Comparison of ENCODE assay signal across 8 cellular contexts in the genomic region with DNA sequence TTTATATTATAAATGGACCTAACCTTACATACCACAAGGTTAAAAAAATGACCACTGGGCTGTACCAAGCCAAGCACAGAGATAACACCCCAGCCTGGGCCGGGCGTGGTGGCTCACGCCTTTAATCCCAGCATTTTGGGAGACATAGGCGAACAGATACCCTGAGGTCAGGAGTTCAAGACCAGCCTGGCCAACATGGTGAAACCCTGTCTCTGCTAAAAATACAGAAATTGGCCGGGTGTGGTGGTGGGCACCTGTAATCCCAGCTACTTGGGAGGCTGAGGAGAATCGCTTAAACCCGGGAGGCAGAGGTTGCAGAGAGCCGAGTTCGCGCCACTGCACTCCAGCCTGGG. TPM values are rescaled to one million over a fixed set of nuclear protein-coding genes. Genes with fewer than 3 reads are reported as not detected.
DNase-seq lines count a peak whose midpoint lies in the region; ATAC-seq, FAIRE-seq and TF ChIP-seq lines count a peak whose summit lies in the region.
"Not testable (repeated sequence)": the region's sequence is repeated elsewhere in the genome, so short reads cannot be mapped to it uniquely, and the experiment has no call there.

No MANE protein-coding gene starts in this region.

- peaks cover 10% of the 10 kb centered on the region for H3K9me3 Mint-ChIP-seq in CD8-positive, alpha-beta T cell
- peaks cover 49% of the 10 kb centered on the region for H3K9me3 Mint-ChIP-seq in activated CD8-positive, alpha-beta T cell treated with anti-CD3 and anti-CD28 coated beads, Interleukin-2, amount 10 ng/mL, durations not matched to agents 7 days and 5 days (ENCODE audit: insufficient read depth)
- H3K9me3 Mint-ChIP-seq in type B pancreatic cell: not testable (repeated sequence)

- POLR2A ChIA-PET in CD8-positive, alpha-beta T cell (lab: Charles Lee): interaction anchor here (1.0 to 2.2 kb wide), 4 partner anchors 9 to 350 kb away, joined by 3 to 16 read pairs (median 7); no protein-coding TSS in a partner anchor
- POLR2A ChIA-PET in activated CD8-positive, alpha-beta T cell treated with anti-CD3 and anti-CD28 coated beads, Interleukin-2, amount 10 ng/mL, durations not matched to agents 7 days and 5 days (lab: Charles Lee): interaction anchor here (0.6 to 2.7 kb wide), 7 partner anchors 9 to 375 kb away, joined by 3 to 15 read pairs (median 5); a partner anchor contains a TSS

- H3K4me1 Mint-ChIP-seq in CD8-positive, alpha-beta T cell (ENCODE audit: low read depth): peaks cover 44% of the 10 kb centered on the region
- H3K4me1 Mint-ChIP-seq in activated CD8-positive, alpha-beta T cell treated with anti-CD3 and anti-CD28 coated beads, Interleukin-2, amount 10 ng/mL, durations not matched to agents 7 days and 5 days (ENCODE audit: low read depth): peaks cover 38% of the 10 kb centered on the region
- H3K4me1 Mint-ChIP-seq in type B pancreatic cell (ENCODE audit: unreplicated experiment): not testable (repeated sequence)

- not testable (repeated sequence) for H3K9me3 ChIP-seq in CD8-positive, alpha-beta T cell (ENCODE audit: low read length); MG63
- H3K9me3 ChIP-seq in mesodermal cell (ENCODE audit: control insufficient read depth, low read length): peaks cover 30% of the 10 kb centered on the region

- intact Hi-C loops in CD8-positive, alpha-beta T cell (cut with DNase I, micrococcal nuclease): loop anchor here (1.0 to 5.0 kb wide), 6 partner anchors 10 to 658 kb away; a partner anchor contains a TSS

- DNase-seq in CD8-positive, alpha-beta T cell; MG63; activated CD8-positive, alpha-beta T cell treated with anti-CD3 and anti-CD28 coated beads, Interleukin-2, amount 10 ng/mL, durations not matched to agents 7 days and 5 days; bronchial epithelial cell (ENCODE audit: low read depth); foreskin fibroblast; type B pancreatic cell (ENCODE audit: extremely low spot score, unreplicated experiment): not testable (repeated sequence)

- peaks cover 49% of the 10 kb centered on the region for H3K36me3 Mint-ChIP-seq in CD8-positive, alpha-beta T cell
- H3K36me3 Mint-ChIP-seq in activated CD8-positive, alpha-beta T cell treated with anti-CD3 and anti-CD28 coated beads, Interleukin-2, amount 10 ng/mL, durations not matched to agents 7 days and 5 days (ENCODE audit: low read depth): peaks cover 72% of the 10 kb centered on the region
- H3K36me3 Mint-ChIP-seq in type B pancreatic cell: peaks cover 16% of the 10 kb centered on the region

- H3K27ac Mint-ChIP-seq in CD8-positive, alpha-beta T cell: peak overlapping the region; percentile 99
- H3K27ac Mint-ChIP-seq in activated CD8-positive, alpha-beta T cell treated with anti-CD3 and anti-CD28 coated beads, Interleukin-2, amount 10 ng/mL, durations not matched to agents 7 days and 5 days: peak overlapping the region; percentile 97
- H3K27ac Mint-ChIP-seq in type B pancreatic cell: peak overlapping the region; percentile 100

- peak overlapping the region; percentile 96 for H3K4me3 ChIP-seq in CD8-positive, alpha-beta T cell (ENCODE audit: low read depth, low read length)
- H3K4me3 ChIP-seq in MG63 (peak overlapping the region; percentile 77), bronchial epithelial cell (ENCODE audit: low read depth, low read length) (peak overlapping the region; percentile 66), foreskin fibroblast (ENCODE audit: low read depth in 1 of 2, low read length in 2 of 2) (peak overlapping the region; percentile 64 to 94), mesodermal cell (ENCODE audit: extremely low read depth, insufficient read depth, low read length, poor library complexity, severe bottlenecking) (peak overlapping the region; percentile 77), rectal smooth muscle tissue (ENCODE audit: low read length) (peak overlapping the region; percentile 98)

- peaks cover 29% of the 10 kb centered on the region for H3K4me1 ChIP-seq in CD8-positive, alpha-beta T cell (ENCODE audit: insufficient read depth, low read length)
- not testable (repeated sequence) for H3K4me1 ChIP-seq in mesodermal cell (ENCODE audit: control insufficient read depth, insufficient read depth, low read length, poor library complexity, severe bottlenecking); rectal smooth muscle tissue (ENCODE audit: control insufficient read depth, insufficient read depth, low read length)

- FAIRE-seq in bronchial epithelial cell (lab: Jason Lieb, UNC): not testable (repeated sequence)

- H3K27me3 Mint-ChIP-seq in CD8-positive, alpha-beta T cell (ENCODE audit: low read depth); activated CD8-positive, alpha-beta T cell treated with anti-CD3 and anti-CD28 coated beads, Interleukin-2, amount 10 ng/mL, durations not matched to agents 7 days and 5 days (ENCODE audit: low read depth); type B pancreatic cell: not testable (repeated sequence)

- peak overlapping the region; percentile 99 for H3K4me3 Mint-ChIP-seq in CD8-positive, alpha-beta T cell
- peak overlapping the region; percentile 95 for H3K4me3 Mint-ChIP-seq in activated CD8-positive, alpha-beta T cell treated with anti-CD3 and anti-CD28 coated beads, Interleukin-2, amount 10 ng/mL, durations not matched to agents 7 days and 5 days
- H3K4me3 Mint-ChIP-seq in type B pancreatic cell: peak overlapping the region; percentile 100

- WGBS in mesodermal cell (ENCODE audit: insufficient coverage in 2 of 2), 2 experiments: 49 to 53% methylated on average over 10 of the region's 10 CpGs

- not testable (repeated sequence) for H3K27me3 ChIP-seq in CD8-positive, alpha-beta T cell (ENCODE audit: insufficient read depth, low read length); MG63; bronchial epithelial cell (ENCODE audit: control insufficient read depth, insufficient read depth, low read length); rectal smooth muscle tissue (ENCODE audit: control insufficient read depth, insufficient read depth, low read length)

- ATAC-seq in CD8-positive, alpha-beta T cell; activated CD8-positive, alpha-beta T cell treated with anti-CD3 and anti-CD28 coated beads, Interleukin-2, amount 10 ng/mL, durations not matched to agents 7 days and 5 days: not testable (repeated sequence)

- CTCF ChIA-PET in CD8-positive, alpha-beta T cell (lab: Charles Lee): not testable (repeated sequence)
- CTCF ChIA-PET in activated CD8-positive, alpha-beta T cell treated with anti-CD3 and anti-CD28 coated beads, Interleukin-2, amount 10 ng/mL, durations not matched to agents 7 days and 5 days (lab: Charles Lee): interaction anchor here (0.6 to 1.4 kb wide), 4 partner anchors 18 to 214 kb away, joined by 3 to 7 read pairs (median 3); a partner anchor contains a TSS

- peaks cover 12% of the 10 kb centered on the region for H3K36me3 ChIP-seq in CD8-positive, alpha-beta T cell (ENCODE audit: insufficient read depth, low read length)
- H3K36me3 ChIP-seq in MG63: peaks cover 14% of the 10 kb centered on the region
- not testable (repeated sequence) for H3K36me3 ChIP-seq in bronchial epithelial cell (ENCODE audit: control insufficient read depth, insufficient read depth, low read length); rectal smooth muscle tissue (ENCODE audit: control insufficient read depth, insufficient read depth, low read length)
- peaks cover 34% of the 10 kb centered on the region for H3K36me3 ChIP-seq in mesodermal cell (ENCODE audit: control insufficient read depth, insufficient read depth, low read length)

- not testable (repeated sequence) for H3K9ac ChIP-seq in rectal smooth muscle tissue (ENCODE audit: low read length)

- not testable (repeated sequence) for TF ChIP-seq CTCF in CD8-positive, alpha-beta T cell (IDR thresholded peaks at IDR 0.05); bronchial epithelial cell (IDR thresholded peaks at IDR 0.05; ENCODE audit: insufficient read depth, low read length, severe bottlenecking); foreskin fibroblast (IDR thresholded peaks at IDR 0.05; ENCODE audit: low read depth, low read length); type B pancreatic cell (conservative IDR thresholded peaks at IDR 0.05)

- peak overlapping the region; percentile 83 for H3K27ac ChIP-seq in CD8-positive, alpha-beta T cell (ENCODE audit: low read depth, low read length)
- H3K27ac ChIP-seq in mesodermal cell (ENCODE audit: low read depth, low read length, severe bottlenecking): not testable (repeated sequence)
- peak overlapping the region; percentile 89 for H3K27ac ChIP-seq in rectal smooth muscle tissue (ENCODE audit: low read depth, low read length)

RNA-seq across cellular contexts. Expression of a gene that starts 0.4 kb away (rescaled TPM):
- total RNA-seq in CD8-positive, alpha-beta T cell: 1 to 10 TPM; 3.6 to 4.0 TPM
- total RNA-seq in MG63 (2014; rRNA removed; shearing (Covaris generic); ENCODE audit: low replicate concordance): 2.2 and 3.9 TPM in 2 replicates
- 10 to 100 TPM; 11.5 to 12.4 TPM for total RNA-seq in activated CD8-positive, alpha-beta T cell treated with anti-CD3 and anti-CD28 coated beads, Interleukin-2, amount 10 ng/mL, durations not matched to agents 7 days and 5 days
- total RNA-seq in bronchial epithelial cell: 5.5 and 6.7 TPM in 2 replicates
- polyA plus RNA-seq in mesodermal cell (2013, experiment 1 of 2): 4.8 TPM
- polyA plus RNA-seq in mesodermal cell (2013, experiment 2 of 2): 5.0 TPM
- total RNA-seq in type B pancreatic cell (ENCODE audit: low replicate concordance): 7.4 and 10.5 TPM in 2 replicates
